In genomic region chr2:10658041-10658913, GRCh38 we compare ENCODE assay signal across 9 cellular contexts.
DNase-seq lines count a peak whose midpoint lies in the region; ATAC-seq and TF ChIP-seq lines count a peak whose summit lies in the region.
"Had no signal": no experiment of that assay in that cellular context is flagged by ENCODE, and none has a peak within 500 bp of the region (broad histone marks: within the 10 kb centered on the region; RNA-seq: fewer than 3 reads in every experiment).

No MANE protein-coding gene starts in this region.

- ATAC-seq in HG02610 (IDR thresholded peaks at IDR 0.05; ENCODE audit: unreplicated experiment) = no peak

- peak; percentile 6 for DNase-seq in NCI-H2196 (lab: John Stamatoyannopoulos, UW; ENCODE audit: unreplicated experiment)
- no peak for DNase-seq in NCI-H2196 treated with DMSO at 0.1 percent for 48 hours (lab: John Stamatoyannopoulos, UW; ENCODE audit: unreplicated experiment)
- DNase-seq in OCI-M1 (lab: John Stamatoyannopoulos, UW) = peak; percentile 13
- DNase-seq in dedifferentiated amniotic fluid mesenchymal stem cell (ENCODE audit: extremely low spot score) = peak; percentile 76
- DNase-seq in smooth muscle cell of the brain vasculature (ENCODE audit: low read depth, low spot score) = peak; percentile 21
- DNase-seq in NCI-H2107 (lab: John Stamatoyannopoulos, UW) = no peak
- DNase-seq in HEK293T (ENCODE audit: extremely low spot score) = no peak
- DNase-seq: activated effector memory CD4-positive, alpha-beta T cell treated with Interleukin-2 at 50 U/mL for 16 hours had no signal

- POLR2A ChIA-PET in HEK293T (lab: Yijun Ruan, JAX) = no interaction called here

- CTCF ChIA-PET in HEK293T (lab: Yijun Ruan, JAX) = no interaction called here

TF ChIP-seq in HEK293T, 16 proteins besides CTCF, POLR2A, EP300 and RAD21:
- TF ChIP-seq PKNOX1 (IDR thresholded peaks at IDR 0.05) = no peak
- no peak for TF ChIP-seq TARDBP (IDR thresholded peaks at IDR 0.05)
- TF ChIP-seq ZNF384 (IDR thresholded peaks at IDR 0.05) = no peak
- no peak for TF ChIP-seq SUZ12 (IDR thresholded peaks at IDR 0.05)
- no peak for TF ChIP-seq ELF4 (IDR thresholded peaks at IDR 0.05)
- TF ChIP-seq CTBP1 (IDR thresholded peaks at IDR 0.05; ENCODE audit: borderline replicate concordance) = no peak
- no peak for TF ChIP-seq LEF1 (IDR thresholded peaks at IDR 0.05; ENCODE audit: borderline replicate concordance)
- no peak for TF ChIP-seq HDGF (IDR thresholded peaks at IDR 0.05; ENCODE audit: borderline replicate concordance)
- no peak for TF ChIP-seq ARNT (IDR thresholded peaks at IDR 0.05)
- no peak for TF ChIP-seq FOXK2 (IDR thresholded peaks at IDR 0.05)
TF ChIP-seq in HEK293T: peak in this region for 0.

Comparison
In these comparisons a context has a peak if more than half of its experiments do, and no peak if none do; other contexts are left out.
1. DNase-seq: peak in NCI-H2196 (single experiment), OCI-M1 (single experiment), dedifferentiated amniotic fluid mesenchymal stem cell (single experiment) and smooth muscle cell of the brain vasculature (single experiment); none in NCI-H2196 treated with DMSO at 0.1 percent for 48 hours (single experiment), NCI-H2107 (single experiment) and HEK293T (single experiment).